ENCODE assay signal across 8 cellular contexts in genomic region chr17:49227436-49228261, GRCh38. TPM values are rescaled to one million over a fixed set of nuclear protein-coding genes. Genes with fewer than 3 reads are reported as not detected.
A peak's percentile ranks its signal among the peaks of the same experiment; 100 is the strongest.
DNase-seq lines count a peak whose midpoint lies in the region; ATAC-seq and TF ChIP-seq lines count a peak whose summit lies in the region.

No MANE protein-coding gene starts in this region.

- no peaks in the 10 kb centered on the region for H3K9me3 ChIP-seq in RWPE2 (ENCODE audit: severe bottlenecking)
- H3K9me3 ChIP-seq in tibial artery = no peaks in the 10 kb centered on the region

- no peak overlapping the region for H3K4me3 ChIP-seq in RWPE2 (ENCODE audit: severe bottlenecking)
- no peak overlapping the region for H3K4me3 ChIP-seq in tibial artery

- no peaks in the 10 kb centered on the region for H3K36me3 ChIP-seq in RWPE2 (ENCODE audit: low read depth)
- H3K36me3 ChIP-seq in tibial artery = no peaks in the 10 kb centered on the region

- H3K4me1 ChIP-seq in RWPE2 (ENCODE audit: insufficient read depth, poor library complexity, severe bottlenecking) (no peaks in the 10 kb centered on the region), tibial artery (peaks cover 0 to 37% (median 30%) of the 10 kb centered on the region in 4 donors)

- H3K27me3 Mint-ChIP-seq in activated T-helper 17 cell treated with anti-CD3 and anti-CD28 coated beads, Interleukin-2, amount 50 U/mL, for 72 hours = peaks cover 10% of the 10 kb centered on the region

- H3K27ac ChIP-seq in RWPE2 (ENCODE audit: poor library complexity, severe bottlenecking) (no peak overlapping the region), tibial artery (no peak overlapping the region)

- ATAC-seq in RWPE2 (ENCODE audit: low read depth) = peak; percentile 53
- ATAC-seq in activated T-helper 17 cell treated with anti-CD3 and anti-CD28 coated beads, Interleukin-2, amount 50 U/mL, for 72 hours (replicated peaks) = peak; percentile 56
- ATAC-seq in omental fat pad (ENCODE audit: low FRiP score) = no peak
- no peak for ATAC-seq in GM19455 (IDR thresholded peaks at IDR 0.05; ENCODE audit: unreplicated experiment)

- H3K9me3 Mint-ChIP-seq in activated T-helper 17 cell treated with anti-CD3 and anti-CD28 coated beads, Interleukin-2, amount 50 U/mL, for 72 hours = no peaks in the 10 kb centered on the region

- TF ChIP-seq CTCF in RWPE2 (IDR thresholded peaks at IDR 0.05; ENCODE audit: poor library complexity, severe bottlenecking) (peak; percentile 87), omental fat pad (IDR thresholded peaks at IDR 0.05) (no peak), tibial artery (IDR thresholded peaks at IDR 0.05) (peak; percentile 69 to 74)

- H3K4me3 Mint-ChIP-seq in activated T-helper 17 cell treated with anti-CD3 and anti-CD28 coated beads, Interleukin-2, amount 50 U/mL, for 72 hours = no peak overlapping the region

- H3K27me3 ChIP-seq in RWPE2 (ENCODE audit: insufficient read depth, poor library complexity, severe bottlenecking) = peaks cover 43% of the 10 kb centered on the region
- H3K27me3 ChIP-seq in tibial artery = peaks cover 0 to 74% of the 10 kb centered on the region in 2 donors

- no peak overlapping the region for H3K27ac Mint-ChIP-seq in activated T-helper 17 cell treated with anti-CD3 and anti-CD28 coated beads, Interleukin-2, amount 50 U/mL, for 72 hours

- peaks cover 12% of the 10 kb centered on the region for H3K4me1 Mint-ChIP-seq in activated T-helper 17 cell treated with anti-CD3 and anti-CD28 coated beads, Interleukin-2, amount 50 U/mL, for 72 hours

- DNase-seq in DMS153 (lab: John Stamatoyannopoulos, UW) (peak; percentile 18), KG1 (lab: John Stamatoyannopoulos, UW) (peak; percentile 79), RWPE2 (ENCODE audit: low spot score) (peak; percentile 63), fibroblast of the conjunctiva (ENCODE audit: low read depth) (peak; percentile 34), omental fat pad (ENCODE audit: low spot score) (peak; percentile 66), tibial artery (peak; percentile 60 to 81)

- H3K36me3 Mint-ChIP-seq in activated T-helper 17 cell treated with anti-CD3 and anti-CD28 coated beads, Interleukin-2, amount 50 U/mL, for 72 hours (ENCODE audit: low read depth) = peaks cover 6% of the 10 kb centered on the region

- intact Hi-C loops in tibial artery (cut with DNase I; ENCODE audit: low total_unique reads) = loop anchor here (5.0 kb wide), 1 partner anchor 45 kb away; no protein-coding TSS in a partner anchor

RNA-seq across cellular contexts. Expression of gene PHOSPHO1, which starts 2.9 kb away (rescaled TPM):
- total RNA-seq in activated T-helper 17 cell treated with anti-CD3 and anti-CD28 coated beads, Interleukin-2, amount 50 U/mL, for 72 hours = not detected
- total RNA-seq in omental fat pad = 10 to 100 TPM in 1 of 4 donors, under 1 TPM in 2, not detected in 1; 0.60 to 11.2 (median 0.94) TPM

RNA-seq across cellular contexts. Expression of gene ABI3, which starts 17.1 kb away (rescaled TPM):
- 10 to 100 TPM; 23.5 to 36.1 TPM for total RNA-seq in activated T-helper 17 cell treated with anti-CD3 and anti-CD28 coated beads, Interleukin-2, amount 50 U/mL, for 72 hours
- total RNA-seq in omental fat pad = 1 to 10 TPM; 3.6 to 7.4 (median 5.4) TPM

RNA-seq across cellular contexts. Expression of gene GNGT2, which starts 17.3 kb away (rescaled TPM):
- total RNA-seq in activated T-helper 17 cell treated with anti-CD3 and anti-CD28 coated beads, Interleukin-2, amount 50 U/mL, for 72 hours = 10 to 100 TPM; 23.1 to 27.0 TPM
- 1 to 10 TPM in 3 of 4 donors, under 1 TPM in 1; 0.74 to 5.2 (median 2.9) TPM for total RNA-seq in omental fat pad

Comparison
In these comparisons a context has a peak if more than half of its experiments do, and no peak if none do; other contexts are left out.
1. DNase-seq: peak in every context shown above with its lines; median percentile 79 in KG1; 70 in tibial artery; 66 in omental fat pad; 63 in RWPE2; 34 in fibroblast of the conjunctiva; 18 in DMS153.
2. ATAC-seq: peak in RWPE2 (single experiment) and activated T-helper 17 cell treated with anti-CD3 and anti-CD28 coated beads, Interleukin-2, amount 50 U/mL, for 72 hours (single experiment); none in omental fat pad (single experiment) and GM19455 (single experiment).
3. CTCF ChIP-seq: peak in RWPE2 (single experiment) and tibial artery (2 of 2); none in omental fat pad (0 of 3).